32 cellular contexts compared by ENCODE assay signal in genomic region chr9:74973714-74974113, GRCh38.
"Had no signal": no experiment of that assay in that cellular context is flagged by ENCODE, and none has a peak within 500 bp of the region (broad histone marks: within the 10 kb centered on the region; RNA-seq: fewer than 3 reads in every experiment).

No MANE protein-coding gene starts in this region.

- H3K27ac ChIP-seq: ascending aorta, cardiac muscle cell, Peyer's patch, SJSA1, VCaP had no signal

- H3K36me3 ChIP-seq: ascending aorta, cardiac muscle cell, Peyer's patch, SJSA1 had no signal

- H3K27ac Mint-ChIP-seq: activated CD4-positive, alpha-beta T cell treated with anti-CD3 and anti-CD28 coated beads, Interleukin-2, amount 10 ng/mL, durations not matched to agents 24 days and 14 days; activated naive CD4-positive, alpha-beta T cell treated with anti-CD3 and anti-CD28 coated beads, Interleukin-2, amount 10 ng/mL, durations not matched to agents 7 days and 5 days; activated naive CD8-positive, alpha-beta T cell; T-helper 1 cell treated with Interleukin-12 subunit alpha and Interleukin-12 subunit beta and Interleukin-4 antibody, amounts not matched to agents 30 μg/mL and 1 μg/mL, for 36 hours had no signal

- ATAC-seq: K562, PC-3 had no signal

- H3K9ac ChIP-seq: SK-N-SH had no signal

- DNase-seq: activated CD4-positive, alpha-beta T cell treated with anti-CD3 and anti-CD28 coated beads, Interleukin-2, amount 10 ng/mL, durations not matched to agents 24 days and 14 days; activated CD4-positive, alpha-beta T cell treated with anti-CD3 and anti-CD28 coated beads, Interleukin-2, amount 50 U/mL, for 4 hours; activated CD8-positive, alpha-beta memory T cell treated with anti-CD3 and anti-CD28 coated beads, Interleukin-2, amount 50 U/mL, for 4 hours; activated effector memory CD4-positive, alpha-beta T cell treated with Interleukin-2 at 50 U/mL for 16 hours; activated naive CD4-positive, alpha-beta T cell treated with anti-CD3 and anti-CD28 coated beads, Interleukin-2, amount 10 ng/mL, durations not matched to agents 7 days and 5 days; activated T-cell treated with anti-CD3 and anti-CD28 coated beads for 4 hours; activated T-cell treated with anti-CD3 and anti-CD28 coated beads, Interleukin-2, amount 50 U/mL, for 48 hours; amygdala; NCI-H1105; NCI-H1417 treated with DMSO at 0.1 percent for 48 hours; NCI-H187 treated with DMSO at 0.1 percent for 48 hours; NCI-H2081; NCI-H2171 treated with DMSO at 0.1 percent for 48 hours; NCI-H2227 treated with DMSO at 0.1 percent for 48 hours; NCI-H446; NCI-H510A treated with DMSO at 0.1 percent for 48 hours; NCI-H526 treated with DMSO at 0.1 percent for 48 hours; NCI-H774; PC-3; Peyer's patch; RPMI8226; SHP77 treated with DMSO at 0.1 percent for 48 hours; SK-N-SH; T-helper 9 cell had no signal

- H3K9me3 ChIP-seq: Peyer's patch, SJSA1 had no signal

- H3K4me1 ChIP-seq: ascending aorta, Peyer's patch, SJSA1 had no signal

- H3K4me3 Mint-ChIP-seq: activated CD4-positive, alpha-beta T cell treated with anti-CD3 and anti-CD28 coated beads, Interleukin-2, amount 10 ng/mL, durations not matched to agents 24 days and 14 days; activated naive CD4-positive, alpha-beta T cell treated with anti-CD3 and anti-CD28 coated beads, Interleukin-2, amount 10 ng/mL, durations not matched to agents 7 days and 5 days; activated naive CD8-positive, alpha-beta T cell; central memory CD8-positive, alpha-beta T cell; T-helper 1 cell treated with Interleukin-12 subunit alpha and Interleukin-12 subunit beta and Interleukin-4 antibody, amounts not matched to agents 30 μg/mL and 1 μg/mL, for 36 hours had no signal

- H3K4me1 Mint-ChIP-seq: central memory CD8-positive, alpha-beta T cell had no signal

- H3K27me3 ChIP-seq: ascending aorta, cardiac muscle cell, Peyer's patch, SJSA1 had no signal

- H3K27me3 Mint-ChIP-seq: activated CD4-positive, alpha-beta T cell treated with anti-CD3 and anti-CD28 coated beads, Interleukin-2, amount 10 ng/mL, durations not matched to agents 24 days and 14 days; activated naive CD4-positive, alpha-beta T cell treated with anti-CD3 and anti-CD28 coated beads, Interleukin-2, amount 10 ng/mL, durations not matched to agents 7 days and 5 days; activated naive CD8-positive, alpha-beta T cell; central memory CD8-positive, alpha-beta T cell had no signal

- H3K9me3 Mint-ChIP-seq: activated naive CD4-positive, alpha-beta T cell treated with anti-CD3 and anti-CD28 coated beads, Interleukin-2, amount 10 ng/mL, durations not matched to agents 7 days and 5 days; central memory CD8-positive, alpha-beta T cell had no signal

- H3K4me2 ChIP-seq: SK-N-SH had no signal

- H3K4me3 ChIP-seq: ascending aorta, cardiac muscle cell, K562, Peyer's patch, SJSA1 had no signal
